In the genomic region with DNA sequence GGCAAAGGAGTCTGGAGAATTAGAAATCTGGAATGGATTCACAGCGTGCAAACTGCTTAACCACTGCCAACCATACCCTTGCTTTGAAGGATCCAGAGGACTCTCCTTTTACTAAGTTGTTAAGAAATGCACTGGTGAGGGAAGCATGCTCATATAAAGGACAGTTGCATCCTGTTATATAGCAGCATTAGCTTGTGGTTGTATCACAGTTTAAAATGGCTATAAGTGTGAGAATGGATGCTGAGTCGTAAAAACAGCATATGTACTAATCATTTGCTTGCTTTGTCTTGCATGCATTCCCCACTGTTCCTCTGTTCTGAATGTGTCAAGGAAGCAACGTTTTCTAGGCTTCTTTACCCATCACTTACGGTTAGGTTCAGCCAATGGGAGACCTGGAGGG, we compare ENCODE assay signal across 34 cellular contexts.
"Had no signal": no experiment of that assay in that cellular context is flagged by ENCODE, and none has a peak within 500 bp of the region (broad histone marks: within the 10 kb centered on the region; RNA-seq: fewer than 3 reads in every experiment).

No MANE protein-coding gene starts in this region.

- DNase-seq: activated CD4-positive, alpha-beta memory T cell treated with anti-CD3 and anti-CD28 coated beads, Interleukin-2, amount 10 ng/mL, durations not matched to agents 7 days and 5 days; activated CD4-positive, alpha-beta T cell treated with anti-CD3 and anti-CD28 coated beads for 1 hour; activated CD4-positive, alpha-beta T cell treated with anti-CD3 and anti-CD28 coated beads for 4 hours; activated CD4-positive, alpha-beta T cell treated with anti-CD3 and anti-CD28 coated beads, Interleukin-2, amount 10 ng/mL, durations not matched to agents 7 days and 5 days; activated CD4-positive, alpha-beta T cell treated with anti-CD3 and anti-CD28 coated beads, Interleukin-2, amount 50 U/mL, for 4 hours; activated CD8-positive, alpha-beta memory T cell treated with anti-CD3 and anti-CD28 coated beads, Interleukin-2, amount 50 U/mL, for 48 hours; activated effector memory CD4-positive, alpha-beta T cell treated with Interleukin-2 at 50 U/mL for 16 hours; activated gamma-delta T cell treated with Interleukin-2 at 50 U/mL for 16 hours; activated naive CD4-positive, alpha-beta T cell treated with anti-CD3 and anti-CD28 coated beads, Interleukin-2, amount 50 U/mL, for 16 hours; activated naive CD4-positive, alpha-beta T cell treated with Interleukin-2 at 50 U/mL for 16 hours; activated T-cell treated with anti-CD3 and anti-CD28 coated beads for 4 hours; activated T-cell treated with anti-CD3 and anti-CD28 coated beads, Interleukin-2, amount 50 U/mL, for 4 hours; amniotic stem cell; anterior cingulate cortex; brain microvascular endothelial cell; caudate nucleus; cortex of kidney; dermis blood vessel endothelial cell; effector CD4-positive, alpha-beta T cell; effector memory CD8-positive, alpha-beta T cell; esophagus squamous epithelium; foreskin melanocyte; heart right ventricle; T-helper 1 cell; T-helper 17 cell; T1000 had no signal

- H3K27ac ChIP-seq: brain microvascular endothelial cell, epithelial cell of prostate, esophagus squamous epithelium, gastroesophageal sphincter, heart right ventricle had no signal

- H3K4me1 Mint-ChIP-seq: activated CD4-positive, alpha-beta memory T cell treated with anti-CD3 and anti-CD28 coated beads, Interleukin-2, amount 10 ng/mL, durations not matched to agents 7 days and 5 days; activated CD4-positive, alpha-beta T cell treated with anti-CD3 and anti-CD28 coated beads, Interleukin-2, amount 10 ng/mL, durations not matched to agents 7 days and 5 days; activated T-helper 17 cell treated with anti-CD3 and anti-CD28 coated beads, Interleukin-2, amount 50 U/mL, for 72 hours had no signal

- H3K9me3 Mint-ChIP-seq: activated CD4-positive, alpha-beta memory T cell treated with anti-CD3 and anti-CD28 coated beads, Interleukin-2, amount 10 ng/mL, durations not matched to agents 7 days and 5 days; activated CD4-positive, alpha-beta T cell treated with anti-CD3 and anti-CD28 coated beads, Interleukin-2, amount 10 ng/mL, durations not matched to agents 7 days and 5 days; activated T-cell treated with anti-CD3 and anti-CD28 coated beads, Interleukin-2, amount 50 U/mL, for 4 hours; activated T-helper 17 cell treated with anti-CD3 and anti-CD28 coated beads, Interleukin-2, amount 50 U/mL, for 72 hours; effector memory CD8-positive, alpha-beta T cell; T-helper 2 cell treated with Interferon-gamma antibody and Interleukin-4, amounts not matched to agents 5 μg/mL and 100 μg/mL, for 36 hours; WTC11 had no signal

- H3K4me3 Mint-ChIP-seq: activated CD4-positive, alpha-beta memory T cell treated with anti-CD3 and anti-CD28 coated beads, Interleukin-2, amount 10 ng/mL, durations not matched to agents 7 days and 5 days; activated CD4-positive, alpha-beta T cell treated with anti-CD3 and anti-CD28 coated beads, Interleukin-2, amount 10 ng/mL, durations not matched to agents 7 days and 5 days; activated naive CD8-positive, alpha-beta T cell; activated T-cell treated with anti-CD3 and anti-CD28 coated beads, Interleukin-2, amount 50 U/mL, for 4 hours; activated T-helper 17 cell treated with anti-CD3 and anti-CD28 coated beads, Interleukin-2, amount 50 U/mL, for 72 hours; effector memory CD8-positive, alpha-beta T cell; T-helper 17 cell; T-helper 2 cell treated with Interferon-gamma antibody and Interleukin-4, amounts not matched to agents 5 μg/mL and 100 μg/mL, for 36 hours; WTC11 had no signal

- H3K27me3 Mint-ChIP-seq: activated naive CD8-positive, alpha-beta T cell; activated T-helper 17 cell treated with anti-CD3 and anti-CD28 coated beads, Interleukin-2, amount 50 U/mL, for 72 hours; effector memory CD8-positive, alpha-beta T cell; T-helper 17 cell had no signal

- H3K27ac Mint-ChIP-seq: activated CD4-positive, alpha-beta memory T cell treated with anti-CD3 and anti-CD28 coated beads, Interleukin-2, amount 10 ng/mL, durations not matched to agents 7 days and 5 days; activated CD4-positive, alpha-beta T cell treated with anti-CD3 and anti-CD28 coated beads, Interleukin-2, amount 10 ng/mL, durations not matched to agents 7 days and 5 days; activated naive CD8-positive, alpha-beta T cell; activated T-helper 17 cell treated with anti-CD3 and anti-CD28 coated beads, Interleukin-2, amount 50 U/mL, for 72 hours; T-helper 2 cell treated with Interferon-gamma antibody and Interleukin-4, amounts not matched to agents 5 μg/mL and 100 μg/mL, for 36 hours; WTC11 had no signal

- H3K9me3 ChIP-seq: esophagus squamous epithelium, gastroesophageal sphincter, heart right ventricle had no signal

- H3K27me3 ChIP-seq: brain microvascular endothelial cell, esophagus squamous epithelium, gastroesophageal sphincter, heart right ventricle had no signal

- FAIRE-seq: astrocyte, colon had no signal

- H3K4me3 ChIP-seq: esophagus squamous epithelium, gastroesophageal sphincter, heart right ventricle had no signal

- H3K36me3 ChIP-seq: brain microvascular endothelial cell, gastroesophageal sphincter had no signal

- H3K4me1 ChIP-seq: esophagus squamous epithelium, gastroesophageal sphincter, heart right ventricle had no signal

- ATAC-seq: activated T-cell treated with anti-CD3 and anti-CD28 coated beads, Interleukin-2, amount 50 U/mL, for 4 hours; activated T-helper 17 cell treated with anti-CD3 and anti-CD28 coated beads, Interleukin-2, amount 50 U/mL, for 72 hours; effector memory CD8-positive, alpha-beta T cell; gastroesophageal sphincter; heart right ventricle; T-helper 17 cell had no signal
